8 cellular contexts compared by ENCODE assay signal in genomic region chr15:66388057-66388363, GRCh38. TPM values are rescaled to one million over a fixed set of nuclear protein-coding genes. Genes with fewer than 3 reads are reported as not detected.
DNase-seq lines count a peak whose midpoint lies in the region; ATAC-seq and TF ChIP-seq lines count a peak whose summit lies in the region.

No MANE protein-coding gene starts in this region.

- peaks cover 7% of the 10 kb centered on the region for H3F3A ChIP-seq in neural progenitor cell (ENCODE audit: low read depth)

- peak overlapping the region; percentile 74 for H3K9ac ChIP-seq in neural progenitor cell

- H3K9me3 ChIP-seq in neural progenitor cell (ENCODE audit: low read depth), result no peaks in the 10 kb centered on the region

- H3K27ac ChIP-seq in neural progenitor cell, result no peak overlapping the region

- H3K4me3 Mint-ChIP-seq in CD14-positive monocyte (peak overlapping the region; percentile 89 to 94), neural progenitor cell (peak overlapping the region; percentile 95)
- H3K4me3 Mint-ChIP-seq in effector memory CD8-positive, alpha-beta T cell, result peak overlapping the region; percentile 85

- no peak overlapping the region for H2AFZ ChIP-seq in neural progenitor cell (replicated peaks)

- H3K36me3 Mint-ChIP-seq in CD14-positive monocyte, result peaks cover 14 to 21% of the 10 kb centered on the region in 2 donors
- H3K36me3 Mint-ChIP-seq in effector memory CD8-positive, alpha-beta T cell (ENCODE audit: insufficient read depth), result peaks cover 10% of the 10 kb centered on the region
- peaks cover 22% of the 10 kb centered on the region for H3K36me3 Mint-ChIP-seq in neural progenitor cell

- H3K4me1 Mint-ChIP-seq in CD14-positive monocyte (peaks cover 63% of the 10 kb centered on the region), neural progenitor cell (peaks cover 24% of the 10 kb centered on the region)
- peaks cover 53 to 68% of the 10 kb centered on the region in 2 donors for H3K4me1 Mint-ChIP-seq in effector memory CD8-positive, alpha-beta T cell (ENCODE audit: low read depth in 2 of 2)

- H4K20me1 ChIP-seq in neural progenitor cell (ENCODE audit: low read depth), result peaks cover 53% of the 10 kb centered on the region

- intact Hi-C loops in CD14-positive monocyte (cut with micrococcal nuclease) (loop anchor here in 1 of 2 donors (5.0 to 10.0 kb wide), 2 partner anchors 114 to 317 kb away; partner anchors contain the start of genes RPL4 and SMAD6), head of caudate nucleus (cut with DNase I) (no loop called here)

- no peaks in the 10 kb centered on the region for H3K36me3 ChIP-seq in neural progenitor cell

- H3K4me3 ChIP-seq in NB4 (ENCODE audit: low read depth, low read length) (peak overlapping the region; percentile 87), neural progenitor cell (peak overlapping the region; percentile 92)

- H3K27ac Mint-ChIP-seq in CD14-positive monocyte (peak overlapping the region in 6 of 7 donors; percentile 73 to 94 (median 90)), neural progenitor cell (peak overlapping the region; percentile 90)
- H3K27ac Mint-ChIP-seq in effector memory CD8-positive, alpha-beta T cell, result peak overlapping the region; percentile 92 to 94

- H3K9me3 Mint-ChIP-seq in CD14-positive monocyte (peaks cover 0 to 2% (median 0%) of the 10 kb centered on the region in 7 donors), neural progenitor cell (no peaks in the 10 kb centered on the region)
- H3K9me3 Mint-ChIP-seq in effector memory CD8-positive, alpha-beta T cell, result no peaks in the 10 kb centered on the region

- peaks cover 13% of the 10 kb centered on the region for H3K4me1 ChIP-seq in neural progenitor cell

- no peak for ATAC-seq in effector memory CD8-positive, alpha-beta T cell (replicated peaks)
- ATAC-seq in GM21786 (IDR thresholded peaks at IDR 0.05; ENCODE audit: unreplicated experiment), result no peak

- TF ChIP-seq CTCF in CD14-positive monocyte (IDR thresholded peaks at IDR 0.05), result no peak
- no peak for TF ChIP-seq CTCF in NB4 (IDR thresholded peaks at IDR 0.05; ENCODE audit: low read depth, low read length)
- no peak for TF ChIP-seq CTCF in neural progenitor cell (IDR thresholded peaks at IDR 0.05)
- no peak for TF ChIP-seq CTCF in GM10266 (IDR thresholded peaks at IDR 0.05; ENCODE audit: control insufficient read depth, insufficient read depth, low read depth, missing control alignments)

- no peak for TF ChIP-seq POLR2A in NB4 (IDR thresholded peaks at IDR 0.05; ENCODE audit: extremely low read depth, insufficient read length)

- DNase-seq in CD14-positive monocyte (ENCODE audit: low spot score) (no peak), NB4 (ENCODE audit: low read depth) (no peak), neural progenitor cell (ENCODE audit: low spot score) (no peak), NCI-H1436 treated with DMSO at 0.1 percent for 48 hours (lab: John Stamatoyannopoulos, UW) (no peak), head of caudate nucleus (no peak), GM10266 (ENCODE audit: extremely low spot score) (no peak)
- no peak for DNase-seq in effector memory CD8-positive, alpha-beta T cell

- H3K4me2 ChIP-seq in neural progenitor cell, result peak overlapping the region; percentile 93

- peaks cover 65% of the 10 kb centered on the region for H3K79me2 ChIP-seq in neural progenitor cell (ENCODE audit: low read depth)

- H3K27me3 ChIP-seq in neural progenitor cell, result no peaks in the 10 kb centered on the region

- H3K27me3 Mint-ChIP-seq in CD14-positive monocyte (ENCODE audit: low read depth in 3 of 3) (no peaks in the 10 kb centered on the region), neural progenitor cell (ENCODE audit: insufficient read depth, low read depth) (peaks cover 5% of the 10 kb centered on the region)
- H3K27me3 Mint-ChIP-seq in effector memory CD8-positive, alpha-beta T cell, result no peaks in the 10 kb centered on the region

RNA-seq across cellular contexts. Expression of gene MAP2K1, which starts 1.3 kb away (rescaled TPM):
- 10 to 100 TPM; 64.5 to 71.1 TPM for polyA plus RNA-seq in CD14-positive monocyte
- 42.6 and 55.2 TPM in 2 replicates for total RNA-seq in neural progenitor cell (ENCODE audit: low replicate concordance)

RNA-seq across cellular contexts. Expression of gene TIPIN, which starts 31.5 kb away (rescaled TPM):
- 1 to 10 TPM; 3.7 to 4.0 TPM for polyA plus RNA-seq in CD14-positive monocyte
- total RNA-seq in neural progenitor cell (ENCODE audit: low replicate concordance), result 19.5 and 28.9 TPM in 2 replicates
